In the genomic region with DNA sequence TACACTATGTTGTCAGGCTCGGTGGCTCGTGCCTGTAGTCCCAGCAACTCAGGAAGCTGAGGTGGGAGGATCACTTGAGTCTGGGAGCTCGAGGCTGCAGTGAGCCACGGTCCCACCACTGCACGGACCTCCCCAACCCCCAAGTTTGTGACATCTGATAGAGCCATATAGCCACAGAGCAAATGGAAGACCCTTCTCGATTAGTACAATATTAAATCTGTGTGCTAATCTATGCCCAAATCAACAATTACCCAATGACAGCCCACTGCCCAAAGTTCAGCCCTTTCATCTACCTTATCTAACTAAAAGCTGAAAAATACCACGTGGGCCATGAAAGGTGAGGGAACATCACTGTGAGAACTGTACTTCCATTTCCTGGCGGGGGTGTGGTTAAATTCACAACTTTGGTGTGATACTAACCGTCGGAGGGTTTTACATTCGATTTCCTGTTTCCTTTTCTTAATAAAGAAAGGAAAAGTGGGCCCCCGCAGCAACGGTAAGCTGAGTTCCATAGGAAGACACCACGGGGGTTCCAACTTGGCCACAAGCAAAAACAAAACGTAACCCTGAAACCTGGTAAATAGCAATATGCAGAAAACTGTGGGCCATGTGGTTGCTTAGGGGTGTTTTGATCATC, we compare ENCODE assay signal across 8 cellular contexts.
DNase-seq lines count a peak whose midpoint lies in the region; ATAC-seq and FAIRE-seq lines count a peak whose summit lies in the region.

No MANE protein-coding gene starts in this region.

- FAIRE-seq in GM18507 (lab: Jason Lieb, UNC), result peak; percentile 86

- no peak for DNase-seq in GM18507 (ENCODE audit: extremely low spot score, insufficient read length, low read depth)
- DNase-seq in activated CD4-positive, alpha-beta T cell treated with anti-CD3 and anti-CD28 coated beads, Interleukin-2, amount 50 U/mL, for 4 hours, result peak; percentile 47 to 49
- DNase-seq in effector CD4-positive, alpha-beta T cell, result peak; percentile 67
- peak; percentile 56 for DNase-seq in stimulated activated CD8-positive, alpha-beta memory T cell treated with anti-CD3 and anti-CD28 coated beads, Interleukin-12 subunit alpha, Interleukin-12 subunit beta, amount 100 ng/mL, for 1 hour (ENCODE audit: low read depth)
- no peak for DNase-seq in foreskin melanocyte

- ATAC-seq in HG03280 (IDR thresholded peaks at IDR 0.05; ENCODE audit: unreplicated experiment), result no peak
- ATAC-seq in GM18498 (IDR thresholded peaks at IDR 0.05; ENCODE audit: unreplicated experiment), result no peak
- ATAC-seq in HG03520 (IDR thresholded peaks at IDR 0.05; ENCODE audit: unreplicated experiment), result no peak

Comparison
In these comparisons a context has a peak if more than half of its experiments do, and no peak if none do; other contexts are left out.
1. DNase-seq: peak in activated CD4-positive, alpha-beta T cell treated with anti-CD3 and anti-CD28 coated beads, Interleukin-2, amount 50 U/mL, for 4 hours (2 of 2), effector CD4-positive, alpha-beta T cell (single experiment) and stimulated activated CD8-positive, alpha-beta memory T cell treated with anti-CD3 and anti-CD28 coated beads, Interleukin-12 subunit alpha, Interleukin-12 subunit beta, amount 100 ng/mL, for 1 hour (single experiment); none in GM18507 (single experiment) and foreskin melanocyte (single experiment).